Comparison of ENCODE assay signal across 8 cellular contexts in the genomic region with DNA sequence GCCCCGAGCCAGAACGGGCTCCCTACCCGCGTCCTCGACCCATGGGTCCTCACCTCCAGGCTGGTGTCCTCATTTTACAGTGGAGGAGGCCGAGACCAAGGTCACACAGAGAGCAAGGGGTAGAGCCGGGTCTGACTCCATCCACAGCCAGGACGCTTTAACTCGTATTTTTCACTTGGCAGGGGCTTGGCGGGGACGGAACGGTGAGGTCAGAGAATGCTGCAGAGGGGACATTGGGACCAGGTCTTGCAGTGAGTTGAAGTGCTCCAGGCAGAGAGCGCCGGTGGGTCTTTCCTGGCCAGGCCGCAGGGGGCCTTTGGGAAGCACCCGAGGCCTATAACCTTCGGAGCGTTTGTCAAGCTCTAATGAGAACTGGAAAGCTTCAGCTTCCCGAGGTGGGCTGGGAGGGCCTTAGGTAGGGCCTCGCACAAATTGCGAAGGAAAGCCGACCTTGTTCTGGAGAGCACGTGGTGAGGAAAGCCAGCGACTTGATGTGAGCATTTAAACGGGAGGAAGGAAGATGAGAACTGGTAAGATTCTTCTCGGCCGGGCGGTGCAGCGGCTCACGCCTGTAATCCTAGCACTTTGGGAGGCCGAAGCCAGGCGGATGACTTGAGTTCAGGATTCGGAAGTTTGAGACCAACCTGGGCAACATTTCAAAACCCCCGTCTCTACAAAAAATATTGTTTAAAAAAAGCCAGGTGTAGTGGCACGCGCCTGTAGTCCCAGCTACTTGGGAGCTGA. TPM values are rescaled to one million over a fixed set of nuclear protein-coding genes. Genes with fewer than 3 reads are reported as not detected.
DNase-seq lines count a peak whose midpoint lies in the region; ATAC-seq and TF ChIP-seq lines count a peak whose summit lies in the region.

No MANE protein-coding gene starts in this region.

- peak; percentile 3 for ATAC-seq in mucosa of descending colon
- no peak for ATAC-seq in GM21381 (IDR thresholded peaks at IDR 0.05; ENCODE audit: unreplicated experiment)

- intact Hi-C loops in mucosa of descending colon (cut with DNase I, micrococcal nuclease), result no loop called here

- H3K27ac ChIP-seq in C4-2B, result peak overlapping the region; percentile 96

- TF ChIP-seq POLR2A in NB4 (IDR thresholded peaks at IDR 0.05; ENCODE audit: extremely low read depth, insufficient read length), result no peak

- no peaks in the 10 kb centered on the region for H3K9me3 ChIP-seq in mucosa of descending colon

- H3K4me1 ChIP-seq in mucosa of descending colon (ENCODE audit: low read depth), result peaks cover 38% of the 10 kb centered on the region

- TF ChIP-seq CTCF in C4-2B (conservative IDR thresholded peaks at IDR 0.05), result no peak
- TF ChIP-seq CTCF in NB4 (IDR thresholded peaks at IDR 0.05; ENCODE audit: low read depth, low read length), result no peak
- TF ChIP-seq CTCF in choroid plexus epithelial cell (conservative IDR thresholded peaks at IDR 0.05; ENCODE audit: low read depth, low read length), result no peak
- no peak for TF ChIP-seq CTCF in mucosa of descending colon (IDR thresholded peaks at IDR 0.05)

- H3K36me3 ChIP-seq in mucosa of descending colon (ENCODE audit: low read depth), result peaks cover 4% of the 10 kb centered on the region

- H3K4me3 ChIP-seq in NB4 (ENCODE audit: low read depth, low read length) (peak overlapping the region; percentile 71), choroid plexus epithelial cell (ENCODE audit: low read depth, low read length) (peak overlapping the region; percentile 79), mucosa of descending colon (peak overlapping the region; percentile 83)

- peak; percentile 41 for DNase-seq in NB4 (ENCODE audit: low read depth)
- DNase-seq in choroid plexus epithelial cell (ENCODE audit: low read depth), result no peak
- peak in 1 of 3 donors; percentile 60 for DNase-seq in mucosa of descending colon
- no peak for DNase-seq in stimulated activated CD4-positive, alpha-beta T cell treated with anti-CD3 and anti-CD28 coated beads, Interleukin-2, amount 100 ng/mL, for 24 hours
- no peak for DNase-seq in NCI-H226
- DNase-seq in activated CD8-positive, alpha-beta memory T cell treated with anti-CD3 and anti-CD28 coated beads for 24 hours, result no peak

RNA-seq across cellular contexts. Expression of gene CLUH, which starts 0.9 kb away (rescaled TPM):
- 100 to 1,000 TPM; 120 to 149 (median 145) TPM for total RNA-seq in mucosa of descending colon

RNA-seq across cellular contexts. Expression of gene CCDC92B, which starts 37.0 kb away (rescaled TPM):
- 1 to 10 TPM; 1.3 to 2.2 (median 2.2) TPM for total RNA-seq in mucosa of descending colon
